Comparison of ENCODE assay signal across 34 cellular contexts in the genomic region with DNA sequence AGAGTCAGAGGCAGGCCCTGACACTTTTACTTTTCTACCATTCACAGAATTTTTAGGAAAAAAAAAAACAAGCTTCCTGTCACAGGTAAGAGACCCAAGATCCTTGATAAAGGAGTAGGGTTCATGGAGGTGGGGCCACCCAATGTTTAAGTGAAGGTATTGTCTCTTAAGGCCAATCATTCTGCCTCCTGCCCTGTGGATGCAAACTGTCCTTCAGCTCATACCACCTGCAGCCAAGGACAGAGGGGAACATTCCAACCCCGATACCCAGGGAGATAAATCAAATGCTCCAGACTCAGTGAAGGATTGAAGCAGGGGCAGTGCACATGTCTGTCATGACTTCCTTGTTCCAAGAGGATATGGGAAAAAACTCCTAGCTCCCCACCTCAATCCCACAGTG. TPM values are rescaled to one million over a fixed set of nuclear protein-coding genes. Genes with fewer than 3 reads are reported as not detected.
"Had no signal": no experiment of that assay in that cellular context is flagged by ENCODE, and none has a peak within 500 bp of the region (broad histone marks: within the 10 kb centered on the region; RNA-seq: fewer than 3 reads in every experiment).

No MANE protein-coding gene starts in this region.

- H3K9me3 ChIP-seq: adrenal gland, body of pancreas, breast epithelium had no signal

- H3K36me3 ChIP-seq: adrenal gland, brain microvascular endothelial cell, breast epithelium had no signal

- H3K27ac Mint-ChIP-seq: activated B cell treated with CpG ODN at 0.5 μM for 24 hours; activated CD4-positive, alpha-beta memory T cell treated with anti-CD3 and anti-CD28 coated beads for 36 hours; activated CD4-positive, alpha-beta T cell treated with anti-CD3 and anti-CD28 coated beads, Interleukin-2, amount 10 ng/mL, durations not matched to agents 24 days and 14 days; activated CD8-positive, alpha-beta T cell treated with anti-CD3 and anti-CD28 coated beads for 36 hours; activated naive CD4-positive, alpha-beta T cell treated with anti-CD3 and anti-CD28 coated beads for 36 hours; activated naive CD4-positive, alpha-beta T cell treated with anti-CD3 and anti-CD28 coated beads, Interleukin-2, amount 50 U/mL, for 72 hours; activated naive CD8-positive, alpha-beta T cell treated with anti-CD3 and anti-CD28 coated beads for 36 hours; activated T-cell treated with anti-CD3 and anti-CD28 coated beads, Interleukin-2, amount 50 U/mL, for 72 hours; activated T-helper 1 cell treated with anti-CD3 and anti-CD28 coated beads, Interleukin-12 subunit alpha, Interleukin-12 subunit beta, Interleukin-2, Interleukin-4 antibody, amounts not matched to agents 30 ng/mL and 10 ng/mL and 1 ng/mL, durations not matched to agents 14 hours and 24 hours and 36 hours; activated T-helper 17 cell treated with anti-CD3 and anti-CD28 coated beads, Interleukin-2, amount 50 U/mL, for 72 hours; T-helper 1 cell treated with Interleukin-12 subunit alpha and Interleukin-12 subunit beta and Interleukin-4 antibody, amounts not matched to agents 30 μg/mL and 1 μg/mL, for 36 hours; T-helper 2 cell treated with Interferon-gamma antibody and Interleukin-4, amounts not matched to agents 5 μg/mL and 100 μg/mL, for 36 hours had no signal

- ATAC-seq: activated CD8-positive, alpha-beta T cell treated with anti-CD3 and anti-CD28 coated beads for 36 hours; activated naive CD4-positive, alpha-beta T cell treated with anti-CD3 and anti-CD28 coated beads, Interleukin-2, amount 50 U/mL, for 72 hours; activated T-cell treated with anti-CD3 and anti-CD28 coated beads, Interleukin-2, amount 50 U/mL, for 4 hours; activated T-cell treated with anti-CD3 and anti-CD28 coated beads, Interleukin-2, amount 50 U/mL, for 72 hours; activated T-helper 17 cell treated with anti-CD3 and anti-CD28 coated beads, Interleukin-2, amount 50 U/mL, for 72 hours; body of pancreas had no signal

- H3K4me1 Mint-ChIP-seq: activated B cell treated with CpG ODN at 0.5 μM for 24 hours; activated CD4-positive, alpha-beta T cell treated with anti-CD3 and anti-CD28 coated beads, Interleukin-2, amount 10 ng/mL, durations not matched to agents 24 days and 14 days; activated naive CD8-positive, alpha-beta T cell treated with anti-CD3 and anti-CD28 coated beads for 36 hours; activated T-helper 17 cell treated with anti-CD3 and anti-CD28 coated beads, Interleukin-2, amount 50 U/mL, for 72 hours had no signal

- H3K27me3 ChIP-seq: adrenal gland, body of pancreas, brain microvascular endothelial cell, breast epithelium had no signal

- H3K4me1 ChIP-seq: breast epithelium had no signal

- DNase-seq: activated B cell treated with CpG ODN at 0.5 μM for 24 hours; activated CD4-positive, alpha-beta memory T cell treated with anti-CD3 and anti-CD28 coated beads for 36 hours; activated CD4-positive, alpha-beta T cell treated with anti-CD3 and anti-CD28 coated beads for 4 hours; activated CD4-positive, alpha-beta T cell treated with anti-CD3 and anti-CD28 coated beads, Interleukin-2, amount 10 ng/mL, durations not matched to agents 24 days and 14 days; activated CD4-positive, alpha-beta T cell treated with anti-CD3 and anti-CD28 coated beads, Interleukin-2, amount 50 U/mL, for 1 hour; activated CD4-positive, alpha-beta T cell treated with anti-CD3 and anti-CD28 coated beads, Interleukin-2, amount 50 U/mL, for 4 hours; activated CD4-positive, CD25-positive, alpha-beta regulatory T cell treated with anti-CD3 and anti-CD28 coated beads, Interleukin-2, amount 50 U/mL, for 72 hours; activated CD8-positive, alpha-beta memory T cell treated with anti-CD3 and anti-CD28 coated beads, Interleukin-2, amount 50 U/mL, for 4 hours; activated CD8-positive, alpha-beta T cell treated with anti-CD3 and anti-CD28 coated beads for 36 hours; activated effector memory CD4-positive, alpha-beta T cell treated with anti-CD3 and anti-CD28 coated beads, Interleukin-2, amount 50 U/mL, for 16 hours; activated gamma-delta T cell treated with Interleukin-2 at 50 U/mL for 16 hours; activated naive CD4-positive, alpha-beta T cell; activated naive CD4-positive, alpha-beta T cell treated with anti-CD3 and anti-CD28 coated beads for 36 hours; activated naive CD4-positive, alpha-beta T cell treated with anti-CD3 and anti-CD28 coated beads, Interleukin-2, amount 50 U/mL, for 16 hours; activated naive CD8-positive, alpha-beta T cell treated with anti-CD3 and anti-CD28 coated beads for 36 hours; activated T-cell treated with anti-CD3 and anti-CD28 coated beads, Interleukin-2, amount 50 U/mL, for 4 hours; activated T-cell treated with anti-CD3 and anti-CD28 coated beads, Interleukin-2, amount 50 U/mL, for 72 hours; amniotic stem cell; aorta; body of pancreas; brain microvascular endothelial cell; central memory CD4-positive, alpha-beta T cell; T-helper 1 cell; T-helper 2 cell; T-helper 9 cell had no signal

- H3K4me3 ChIP-seq: adrenal gland, body of pancreas, breast epithelium had no signal

- H3K4me3 Mint-ChIP-seq: activated B cell treated with CpG ODN at 0.5 μM for 24 hours; activated CD4-positive, alpha-beta memory T cell treated with anti-CD3 and anti-CD28 coated beads for 36 hours; activated CD4-positive, alpha-beta T cell treated with anti-CD3 and anti-CD28 coated beads, Interleukin-2, amount 10 ng/mL, durations not matched to agents 24 days and 14 days; activated CD8-positive, alpha-beta T cell treated with anti-CD3 and anti-CD28 coated beads for 36 hours; activated naive CD4-positive, alpha-beta T cell treated with anti-CD3 and anti-CD28 coated beads for 36 hours; activated naive CD8-positive, alpha-beta T cell treated with anti-CD3 and anti-CD28 coated beads for 36 hours; activated T-cell treated with anti-CD3 and anti-CD28 coated beads, Interleukin-2, amount 50 U/mL, for 4 hours; activated T-cell treated with anti-CD3 and anti-CD28 coated beads, Interleukin-2, amount 50 U/mL, for 72 hours; activated T-helper 1 cell treated with anti-CD3 and anti-CD28 coated beads, Interleukin-12 subunit alpha, Interleukin-12 subunit beta, Interleukin-2, Interleukin-4 antibody, amounts not matched to agents 30 ng/mL and 10 ng/mL and 1 ng/mL, durations not matched to agents 14 hours and 24 hours and 36 hours; activated T-helper 17 cell treated with anti-CD3 and anti-CD28 coated beads, Interleukin-2, amount 50 U/mL, for 72 hours; T-helper 1 cell treated with Interleukin-12 subunit alpha and Interleukin-12 subunit beta and Interleukin-4 antibody, amounts not matched to agents 30 μg/mL and 1 μg/mL, for 36 hours; T-helper 2 cell treated with Interferon-gamma antibody and Interleukin-4, amounts not matched to agents 5 μg/mL and 100 μg/mL, for 36 hours had no signal

- H3K9me3 Mint-ChIP-seq: activated B cell treated with CpG ODN at 0.5 μM for 24 hours; activated CD4-positive, alpha-beta memory T cell treated with anti-CD3 and anti-CD28 coated beads for 36 hours; activated CD4-positive, alpha-beta T cell treated with anti-CD3 and anti-CD28 coated beads, Interleukin-2, amount 10 ng/mL, durations not matched to agents 24 days and 14 days; activated CD8-positive, alpha-beta T cell treated with anti-CD3 and anti-CD28 coated beads for 36 hours; activated naive CD4-positive, alpha-beta T cell treated with anti-CD3 and anti-CD28 coated beads for 36 hours; activated naive CD4-positive, alpha-beta T cell treated with anti-CD3 and anti-CD28 coated beads, Interleukin-2, amount 50 U/mL, for 72 hours; activated naive CD8-positive, alpha-beta T cell treated with anti-CD3 and anti-CD28 coated beads for 36 hours; activated T-cell treated with anti-CD3 and anti-CD28 coated beads, Interleukin-2, amount 50 U/mL, for 4 hours; activated T-cell treated with anti-CD3 and anti-CD28 coated beads, Interleukin-2, amount 50 U/mL, for 72 hours; activated T-helper 1 cell treated with anti-CD3 and anti-CD28 coated beads, Interleukin-12 subunit alpha, Interleukin-12 subunit beta, Interleukin-2, Interleukin-4 antibody, amounts not matched to agents 30 ng/mL and 10 ng/mL and 1 ng/mL, durations not matched to agents 14 hours and 24 hours and 36 hours; activated T-helper 17 cell treated with anti-CD3 and anti-CD28 coated beads, Interleukin-2, amount 50 U/mL, for 72 hours; T-helper 1 cell treated with Interleukin-12 subunit alpha and Interleukin-12 subunit beta and Interleukin-4 antibody, amounts not matched to agents 30 μg/mL and 1 μg/mL, for 36 hours; T-helper 2 cell treated with Interferon-gamma antibody and Interleukin-4, amounts not matched to agents 5 μg/mL and 100 μg/mL, for 36 hours had no signal

- H3K27ac ChIP-seq: brain microvascular endothelial cell, breast epithelium, VCaP had no signal

- H3K36me3 Mint-ChIP-seq: activated CD4-positive, alpha-beta memory T cell treated with anti-CD3 and anti-CD28 coated beads for 36 hours; activated naive CD4-positive, alpha-beta T cell treated with anti-CD3 and anti-CD28 coated beads, Interleukin-2, amount 50 U/mL, for 72 hours; activated naive CD8-positive, alpha-beta T cell treated with anti-CD3 and anti-CD28 coated beads for 36 hours had no signal

RNA-seq across cellular contexts. Expression of gene TRABD2B, which starts 59.6 kb away (rescaled TPM):
- total RNA-seq: activated B cell treated with CpG ODN at 0.5 μM for 24 hours; activated CD4-positive, alpha-beta memory T cell treated with anti-CD3 and anti-CD28 coated beads for 36 hours; activated CD4-positive, alpha-beta T cell treated with anti-CD3 and anti-CD28 coated beads, Interleukin-2, amount 10 ng/mL, durations not matched to agents 24 days and 14 days; activated CD8-positive, alpha-beta memory T cell treated with anti-CD3 and anti-CD28 coated beads for 36 hours; activated CD8-positive, alpha-beta T cell treated with anti-CD3 and anti-CD28 coated beads for 36 hours; activated naive CD4-positive, alpha-beta T cell treated with anti-CD3 and anti-CD28 coated beads for 36 hours; activated naive CD4-positive, alpha-beta T cell treated with anti-CD3 and anti-CD28 coated beads, Interleukin-2, amount 50 U/mL, for 72 hours; activated naive CD8-positive, alpha-beta T cell treated with anti-CD3 and anti-CD28 coated beads for 36 hours; activated T-cell treated with anti-CD3 and anti-CD28 coated beads, Interleukin-2, amount 50 U/mL, for 4 hours; activated T-cell treated with anti-CD3 and anti-CD28 coated beads, Interleukin-2, amount 50 U/mL, for 72 hours; activated T-helper 1 cell treated with anti-CD3 and anti-CD28 coated beads, Interleukin-12 subunit alpha, Interleukin-12 subunit beta, Interleukin-2, Interleukin-4 antibody, amounts not matched to agents 30 ng/mL and 10 ng/mL and 1 ng/mL, durations not matched to agents 14 hours and 24 hours and 36 hours; activated T-helper 17 cell treated with anti-CD3 and anti-CD28 coated beads, Interleukin-2, amount 50 U/mL, for 72 hours had no signal
